In genomic region chr6:135128268-135128914, GRCh38 we compare ENCODE assay signal across 2 cellular contexts.
A peak's percentile ranks its signal among the peaks of the same experiment; 100 is the strongest.
TF ChIP-seq lines count a peak whose summit lies in the region.

No MANE protein-coding gene starts in this region.

TF ChIP-seq in GM23338, 12 proteins besides CTCF, POLR2A, EP300 and RAD21 (continued from another document):
- TF ChIP-seq ETS1 (IDR thresholded peaks at IDR 0.05) (no peak), ZNF462 (CRISPR knock-in tag; IDR thresholded peaks at IDR 0.05) (no peak), POLR2AphosphoS5 (IDR thresholded peaks at IDR 0.05; ENCODE audit: low read depth) (no peak), ZNF331 (CRISPR knock-in tag; IDR thresholded peaks at IDR 0.05; ENCODE audit: low read depth) (no peak), EZH2 (IDR thresholded peaks at IDR 0.05; ENCODE audit: low read depth, unreplicated experiment) (no peak), ZNF114 (CRISPR knock-in tag; IDR thresholded peaks at IDR 0.05) (no peak), REST (IDR thresholded peaks at IDR 0.05; ENCODE audit: unreplicated experiment) (no peak), EZH2phosphoT487 (IDR thresholded peaks at IDR 0.05; ENCODE audit: unreplicated experiment) (no peak), JUNB (IDR thresholded peaks at IDR 0.05; ENCODE audit: unreplicated experiment) (no peak), CREB1 (CRISPR knock-in tag; IDR thresholded peaks at IDR 0.05; ENCODE audit: low read depth) (no peak), NANOG (IDR thresholded peaks at IDR 0.05; ENCODE audit: borderline replicate concordance) (no peak)
TF ChIP-seq in GM23338: peak in this region for 0.

TF ChIP-seq in GM12878, 131 proteins besides CTCF, POLR2A, EP300 and RAD21 (continued from another document and continues in another):
- TF ChIP-seq ETV6 (conservative IDR thresholded peaks at IDR 0.05 in 1 of 2, IDR thresholded peaks at IDR 0.05 in 1 of 2; ENCODE audit: borderline replicate concordance in 1 of 2, low read depth in 1 of 2) (peak in 1 of 2 experiments; percentile 54; a peak in 1 of 4 replicates), ATF7 (IDR thresholded peaks at IDR 0.05; ENCODE audit: low read depth) (peak; percentile 74), STAT3 (IDR thresholded peaks at IDR 0.05; ENCODE audit: low read depth, low read length) (no peak), KLF5 (IDR thresholded peaks at IDR 0.05; ENCODE audit: partially characterized antibody) (no peak), POU2F2 (IDR thresholded peaks at IDR 0.05; ENCODE audit: borderline replicate concordance, low read depth, low read length) (no peak), JUND (IDR thresholded peaks at IDR 0.05; ENCODE audit: low read depth, low read length) (0 out of 2 replicates have a peak, but pooled peaks have one; percentile 32), CEBPZ (IDR thresholded peaks at IDR 0.05; ENCODE audit: low read depth, low read length) (no peak), RFX5 (IDR thresholded peaks at IDR 0.05; ENCODE audit: low read depth, low read length) (no peak), USF2 (IDR thresholded peaks at IDR 0.05; ENCODE audit: borderline replicate concordance, low read depth, low read length) (no peak), SMAD1 (IDR thresholded peaks at IDR 0.05; ENCODE audit: low read depth, partially characterized antibody) (no peak), MTA2 (IDR thresholded peaks at IDR 0.05; ENCODE audit: low read depth) (peak; percentile 54; the same call in 1 of the 2 replicates), EED (IDR thresholded peaks at IDR 0.05; ENCODE audit: low read depth) (no peak), LARP7 (IDR thresholded peaks at IDR 0.05) (no peak), MYB (IDR thresholded peaks at IDR 0.05; ENCODE audit: borderline replicate concordance, low read depth, low read length) (no peak), TCF12 (IDR thresholded peaks at IDR 0.05; ENCODE audit: low read depth, low read length) (no peak), EZH2 (IDR thresholded peaks at IDR 0.05; ENCODE audit: borderline replicate concordance, control insufficient read depth, low read depth, low read length) (no peak), HDAC6 (IDR thresholded peaks at IDR 0.05; ENCODE audit: unreplicated experiment) (no peak), IKZF1 (conservative IDR thresholded peaks at IDR 0.05) (peak; percentile 56), REST (IDR thresholded peaks at IDR 0.05; ENCODE audit: low read depth, low read length) (no peak), HDGF (IDR thresholded peaks at IDR 0.05) (no peak), STAT1 (conservative IDR thresholded peaks at IDR 0.05) (no peak), RAD51 (IDR thresholded peaks at IDR 0.05) (no peak), ZNF207 (IDR thresholded peaks at IDR 0.05; ENCODE audit: borderline replicate concordance) (no peak), YY1 (IDR thresholded peaks at IDR 0.05; ENCODE audit: low read depth, low read length) (0 out of 2 replicates have a peak, but pooled peaks have one; percentile 14), SUPT20H (IDR thresholded peaks at IDR 0.05; ENCODE audit: borderline replicate concordance, control insufficient read depth, low read depth, low read length) (no peak), MLLT1 (IDR thresholded peaks at IDR 0.05) (0 out of 2 replicates have a peak, but pooled peaks have one; percentile 20), NR2C2 (IDR thresholded peaks at IDR 0.05; ENCODE audit: borderline replicate concordance, control insufficient read depth, insufficient read length, low read depth) (no peak), MXI1 (IDR thresholded peaks at IDR 0.05; ENCODE audit: low read depth, low read length) (no peak), CEBPB (IDR thresholded peaks at IDR 0.05; ENCODE audit: borderline replicate concordance in 1 of 2, low read depth in 2 of 2, low read length in 2 of 2) (no peak)
- TF ChIP-seq, protein P1, sequence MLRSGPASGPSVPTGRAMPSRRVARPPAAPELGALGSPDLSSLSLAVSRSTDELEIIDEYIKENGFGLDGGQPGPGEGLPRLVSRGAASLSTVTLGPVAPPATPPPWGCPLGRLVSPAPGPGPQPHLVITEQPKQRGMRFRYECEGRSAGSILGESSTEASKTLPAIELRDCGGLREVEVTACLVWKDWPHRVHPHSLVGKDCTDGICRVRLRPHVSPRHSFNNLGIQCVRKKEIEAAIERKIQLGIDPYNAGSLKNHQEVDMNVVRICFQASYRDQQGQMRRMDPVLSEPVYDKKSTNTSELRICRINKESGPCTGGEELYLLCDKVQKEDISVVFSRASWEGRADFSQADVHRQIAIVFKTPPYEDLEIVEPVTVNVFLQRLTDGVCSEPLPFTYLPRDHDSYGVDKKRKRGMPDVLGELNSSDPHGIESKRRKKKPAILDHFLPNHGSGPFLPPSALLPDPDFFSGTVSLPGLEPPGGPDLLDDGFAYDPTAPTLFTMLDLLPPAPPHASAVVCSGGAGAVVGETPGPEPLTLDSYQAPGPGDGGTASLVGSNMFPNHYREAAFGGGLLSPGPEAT (IDR thresholded peaks at IDR 0.05; ENCODE audit: low read depth) = peak; percentile 45; the same call in 1 of the 2 replicates
- TF ChIP-seq, protein P2, sequence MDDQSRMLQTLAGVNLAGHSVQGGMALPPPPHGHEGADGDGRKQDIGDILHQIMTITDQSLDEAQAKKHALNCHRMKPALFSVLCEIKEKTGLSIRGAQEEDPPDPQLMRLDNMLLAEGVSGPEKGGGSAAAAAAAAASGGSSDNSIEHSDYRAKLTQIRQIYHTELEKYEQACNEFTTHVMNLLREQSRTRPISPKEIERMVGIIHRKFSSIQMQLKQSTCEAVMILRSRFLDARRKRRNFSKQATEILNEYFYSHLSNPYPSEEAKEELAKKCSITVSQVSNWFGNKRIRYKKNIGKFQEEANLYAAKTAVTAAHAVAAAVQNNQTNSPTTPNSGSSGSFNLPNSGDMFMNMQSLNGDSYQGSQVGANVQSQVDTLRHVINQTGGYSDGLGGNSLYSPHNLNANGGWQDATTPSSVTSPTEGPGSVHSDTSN (IDR thresholded peaks at IDR 0.05; ENCODE audit: insufficient replicate concordance, low read depth, low read length) = no peak
- TF ChIP-seq, protein P3, sequence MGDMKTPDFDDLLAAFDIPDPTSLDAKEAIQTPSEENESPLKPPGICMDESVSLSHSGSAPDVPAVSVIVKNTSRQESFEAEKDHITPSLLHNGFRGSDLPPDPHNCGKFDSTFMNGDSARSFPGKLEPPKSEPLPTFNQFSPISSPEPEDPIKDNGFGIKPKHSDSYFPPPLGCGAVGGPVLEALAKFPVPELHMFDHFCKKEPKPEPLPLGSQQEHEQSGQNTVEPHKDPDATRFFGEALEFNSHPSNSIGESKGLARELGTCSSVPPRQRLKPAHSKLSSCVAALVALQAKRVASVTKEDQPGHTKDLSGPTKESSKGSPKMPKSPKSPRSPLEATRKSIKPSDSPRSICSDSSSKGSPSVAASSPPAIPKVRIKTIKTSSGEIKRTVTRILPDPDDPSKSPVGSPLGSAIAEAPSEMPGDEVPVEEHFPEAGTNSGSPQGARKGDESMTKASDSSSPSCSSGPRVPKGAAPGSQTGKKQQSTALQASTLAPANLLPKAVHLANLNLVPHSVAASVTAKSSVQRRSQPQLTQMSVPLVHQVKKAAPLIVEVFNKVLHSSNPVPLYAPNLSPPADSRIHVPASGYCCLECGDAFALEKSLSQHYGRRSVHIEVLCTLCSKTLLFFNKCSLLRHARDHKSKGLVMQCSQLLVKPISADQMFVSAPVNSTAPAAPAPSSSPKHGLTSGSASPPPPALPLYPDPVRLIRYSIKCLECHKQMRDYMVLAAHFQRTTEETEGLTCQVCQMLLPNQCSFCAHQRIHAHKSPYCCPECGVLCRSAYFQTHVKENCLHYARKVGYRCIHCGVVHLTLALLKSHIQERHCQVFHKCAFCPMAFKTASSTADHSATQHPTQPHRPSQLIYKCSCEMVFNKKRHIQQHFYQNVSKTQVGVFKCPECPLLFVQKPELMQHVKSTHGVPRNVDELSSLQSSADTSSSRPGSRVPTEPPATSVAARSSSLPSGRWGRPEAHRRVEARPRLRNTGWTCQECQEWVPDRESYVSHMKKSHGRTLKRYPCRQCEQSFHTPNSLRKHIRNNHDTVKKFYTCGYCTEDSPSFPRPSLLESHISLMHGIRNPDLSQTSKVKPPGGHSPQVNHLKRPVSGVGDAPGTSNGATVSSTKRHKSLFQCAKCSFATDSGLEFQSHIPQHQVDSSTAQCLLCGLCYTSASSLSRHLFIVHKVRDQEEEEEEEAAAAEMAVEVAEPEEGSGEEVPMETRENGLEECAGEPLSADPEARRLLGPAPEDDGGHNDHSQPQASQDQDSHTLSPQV (IDR thresholded peaks at IDR 0.05) = no peak
- TF ChIP-seq, protein P4, sequence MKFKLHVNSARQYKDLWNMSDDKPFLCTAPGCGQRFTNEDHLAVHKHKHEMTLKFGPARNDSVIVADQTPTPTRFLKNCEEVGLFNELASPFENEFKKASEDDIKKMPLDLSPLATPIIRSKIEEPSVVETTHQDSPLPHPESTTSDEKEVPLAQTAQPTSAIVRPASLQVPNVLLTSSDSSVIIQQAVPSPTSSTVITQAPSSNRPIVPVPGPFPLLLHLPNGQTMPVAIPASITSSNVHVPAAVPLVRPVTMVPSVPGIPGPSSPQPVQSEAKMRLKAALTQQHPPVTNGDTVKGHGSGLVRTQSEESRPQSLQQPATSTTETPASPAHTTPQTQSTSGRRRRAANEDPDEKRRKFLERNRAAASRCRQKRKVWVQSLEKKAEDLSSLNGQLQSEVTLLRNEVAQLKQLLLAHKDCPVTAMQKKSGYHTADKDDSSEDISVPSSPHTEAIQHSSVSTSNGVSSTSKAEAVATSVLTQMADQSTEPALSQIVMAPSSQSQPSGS (IDR thresholded peaks at IDR 0.05; ENCODE audit: low read length) = peak; percentile 44; the same call in 1 of the 2 replicates
- TF ChIP-seq, protein P5, sequence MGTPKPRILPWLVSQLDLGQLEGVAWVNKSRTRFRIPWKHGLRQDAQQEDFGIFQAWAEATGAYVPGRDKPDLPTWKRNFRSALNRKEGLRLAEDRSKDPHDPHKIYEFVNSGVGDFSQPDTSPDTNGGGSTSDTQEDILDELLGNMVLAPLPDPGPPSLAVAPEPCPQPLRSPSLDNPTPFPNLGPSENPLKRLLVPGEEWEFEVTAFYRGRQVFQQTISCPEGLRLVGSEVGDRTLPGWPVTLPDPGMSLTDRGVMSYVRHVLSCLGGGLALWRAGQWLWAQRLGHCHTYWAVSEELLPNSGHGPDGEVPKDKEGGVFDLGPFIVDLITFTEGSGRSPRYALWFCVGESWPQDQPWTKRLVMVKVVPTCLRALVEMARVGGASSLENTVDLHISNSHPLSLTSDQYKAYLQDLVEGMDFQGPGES (IDR thresholded peaks at IDR 0.05) = no peak
